In the genomic region with DNA sequence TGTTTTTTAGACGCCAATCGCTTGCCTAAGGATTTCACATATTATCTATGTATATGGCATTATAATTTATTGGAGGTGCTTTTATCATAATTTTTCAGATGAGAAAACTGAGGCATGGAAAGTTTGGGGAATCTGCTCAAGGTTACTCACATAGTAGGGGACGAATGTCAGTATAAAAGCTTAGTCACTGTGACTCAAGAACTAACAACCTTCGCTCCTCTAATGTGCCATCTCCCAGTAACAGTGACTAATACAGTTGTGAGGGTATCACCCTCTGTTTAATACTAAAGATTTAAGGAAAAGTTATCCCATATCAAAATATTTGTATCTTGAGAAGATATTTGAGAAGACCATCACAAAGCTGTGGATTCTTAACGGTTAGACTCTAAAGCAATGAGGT, we compare ENCODE assay signal across 18 cellular contexts.
"Had no signal": no experiment of that assay in that cellular context is flagged by ENCODE, and none has a peak within 500 bp of the region (broad histone marks: within the 10 kb centered on the region; RNA-seq: fewer than 3 reads in every experiment).

No MANE protein-coding gene starts in this region.

- H3K4me1 Mint-ChIP-seq: naive thymus-derived CD4-positive, alpha-beta T cell; nephron progenitor cell; stimulated activated effector memory CD8-positive, alpha-beta T cell treated with anti-CD3 and anti-CD28 coated beads, Interleukin-12 subunit alpha, Interleukin-12 subunit beta, amount 100 ng/mL, for 72 hours had no signal

- H3K27ac Mint-ChIP-seq: naive thymus-derived CD4-positive, alpha-beta T cell; nephron progenitor cell; stimulated activated effector memory CD8-positive, alpha-beta T cell treated with anti-CD3 and anti-CD28 coated beads, Interleukin-12 subunit alpha, Interleukin-12 subunit beta, amount 100 ng/mL, for 72 hours; type B pancreatic cell had no signal

- H3K4me1 ChIP-seq: heart left ventricle, psoas muscle, right lobe of liver, suprapubic skin, thyroid gland had no signal

- H3K27me3 Mint-ChIP-seq: naive thymus-derived CD4-positive, alpha-beta T cell; type B pancreatic cell had no signal

- H3K36me3 Mint-ChIP-seq: naive thymus-derived CD4-positive, alpha-beta T cell; stimulated activated effector memory CD8-positive, alpha-beta T cell treated with anti-CD3 and anti-CD28 coated beads, Interleukin-12 subunit alpha, Interleukin-12 subunit beta, amount 100 ng/mL, for 72 hours; type B pancreatic cell had no signal

- H3K27me3 ChIP-seq: heart left ventricle, neutrophil, right lobe of liver, suprapubic skin, thyroid gland had no signal

- H3K4me3 Mint-ChIP-seq: naive thymus-derived CD4-positive, alpha-beta T cell; nephron progenitor cell; stimulated activated effector memory CD8-positive, alpha-beta T cell treated with anti-CD3 and anti-CD28 coated beads, Interleukin-12 subunit alpha, Interleukin-12 subunit beta, amount 100 ng/mL, for 72 hours; type B pancreatic cell had no signal

- ATAC-seq: esophagus mucosa; heart left ventricle; naive thymus-derived CD4-positive, alpha-beta T cell; psoas muscle; right lobe of liver; stimulated activated effector memory CD8-positive, alpha-beta T cell treated with anti-CD3 and anti-CD28 coated beads, Interleukin-12 subunit alpha, Interleukin-12 subunit beta, amount 100 ng/mL, for 72 hours; stimulated activated naive CD8-positive, alpha-beta T cell treated with anti-CD3 and anti-CD28 coated beads, Interleukin-15, Interleukin-2, amounts not matched to agents 100 U/mL and 50 U/mL, for 24 hours had no signal

- H3K36me3 ChIP-seq: heart left ventricle, neutrophil, right lobe of liver, suprapubic skin, thyroid gland had no signal

- H3K9me3 ChIP-seq: neutrophil, psoas muscle, right lobe of liver, thyroid gland had no signal

- DNase-seq: effector CD8-positive, alpha-beta T cell; heart left ventricle; hypothalamus; kidney glomerular epithelial cell; naive thymus-derived CD4-positive, alpha-beta T cell; nephron progenitor cell; psoas muscle; retina; right lobe of liver; stimulated activated CD4-positive, alpha-beta T cell treated with anti-CD3 and anti-CD28 coated beads, Interleukin-4, amount 100 ng/mL, for 1 hour; stimulated activated CD8-positive, alpha-beta memory T cell treated with anti-CD3 and anti-CD28 coated beads, Interleukin-4, amount 100 ng/mL, for 48 hours; stimulated activated naive CD8-positive, alpha-beta T cell treated with anti-CD3 and anti-CD28 coated beads, Interleukin-15, Interleukin-2, amounts not matched to agents 100 U/mL and 50 U/mL, for 24 hours; thyroid gland had no signal

- H3K4me3 ChIP-seq: heart left ventricle, psoas muscle, right lobe of liver, suprapubic skin, thyroid gland had no signal

- H3K27ac ChIP-seq: heart left ventricle, neutrophil, psoas muscle, right lobe of liver, suprapubic skin, thyroid gland had no signal
